In genomic region chr3:151885397-151885796, GRCh38 we compare ENCODE assay signal across 4 cellular contexts. TPM values are rescaled to one million over a fixed set of nuclear protein-coding genes. Genes with fewer than 3 reads are reported as not detected.
"Had no signal": no experiment of that assay in that cellular context is flagged by ENCODE, and none has a peak within 500 bp of the region (broad histone marks: within the 10 kb centered on the region; RNA-seq: fewer than 3 reads in every experiment).

No MANE protein-coding gene starts in this region.

RNA-seq across cellular contexts. Expression of gene SUCNR1, which starts 12.0 kb away (rescaled TPM):
- total RNA-seq: LHCN-M2, MCF 10A, PC-3 had no signal
- polyA plus RNA-seq: IgD-negative memory B cell had no signal
